8 cellular contexts compared by ENCODE assay signal in genomic region chr14:33848706-33849454, GRCh38.
A peak's percentile ranks its signal among the peaks of the same experiment; 100 is the strongest.
DNase-seq lines count a peak whose midpoint lies in the region; ATAC-seq and TF ChIP-seq lines count a peak whose summit lies in the region.

No MANE protein-coding gene starts in this region.

- no peaks in the 10 kb centered on the region for H4K20me1 ChIP-seq in smooth muscle cell (ENCODE audit: low read depth)

- H3K4me3 ChIP-seq in AG04449 (ENCODE audit: low read depth, low read length) (no peak overlapping the region), smooth muscle cell (no peak overlapping the region)

- H3F3A ChIP-seq in smooth muscle cell (ENCODE audit: low read depth): no peaks in the 10 kb centered on the region

- no peak overlapping the region for H2AFZ ChIP-seq in smooth muscle cell (ENCODE audit: low read depth)

- no peaks in the 10 kb centered on the region for H3K36me3 ChIP-seq in smooth muscle cell (ENCODE audit: low read depth)

- in situ Hi-C loops in GM13976 (cut with MboI; ENCODE audit: low sequenced_read_pairs, unreplicated experiment): loop anchor here (10.0 kb wide), 1 partner anchor 376 kb away; no protein-coding TSS in a partner anchor

- CTCF ChIA-PET in AG04449 (lab: Yijun Ruan, JAX): interaction anchor here (1.0 to 6.7 kb wide), 13 partner anchors 8 to 474 kb away, joined by 3 to 71 read pairs (median 4); no protein-coding TSS in a partner anchor

- H3K4me1 ChIP-seq in smooth muscle cell (ENCODE audit: low read depth): peaks cover 8% of the 10 kb centered on the region

- 40% methylated on average over 8 of the region's 8 CpGs for WGBS in smooth muscle cell (ENCODE audit: low lambda C conversion rate)

- no peak for DNase-seq in AG04449 (ENCODE audit: low read depth, low spot score)
- DNase-seq in GM13976 (ENCODE audit: low spot score): peak; percentile 42
- peak; percentile 85 for DNase-seq in NCI-H2196 (lab: John Stamatoyannopoulos, UW; ENCODE audit: unreplicated experiment)
- DNase-seq in amygdala (lab: John Stamatoyannopoulos, UW): peak in 47 of 56 donors; percentile 5 to 83 (median 49)
- peak in 36 of 51 donors; percentile 14 to 84 (median 55) for DNase-seq in hypothalamus (lab: John Stamatoyannopoulos, UW)
- DNase-seq in smooth muscle cell (lab: John Stamatoyannopoulos, UW; ENCODE audit: unreplicated experiment): peak; percentile 13

- no peaks in the 10 kb centered on the region for H3K9me3 ChIP-seq in smooth muscle cell (replicated peaks; ENCODE audit: low read depth)

- no peak overlapping the region for H3K4me2 ChIP-seq in smooth muscle cell

- no peak overlapping the region for H3K9ac ChIP-seq in smooth muscle cell (ENCODE audit: low read depth)

- POLR2A ChIA-PET in AG04449 (lab: Yijun Ruan, JAX): no interaction called here

- H3K79me2 ChIP-seq in smooth muscle cell (ENCODE audit: low read depth): no peaks in the 10 kb centered on the region

- H3K27ac ChIP-seq in smooth muscle cell (ENCODE audit: low read depth): no peak overlapping the region

- H3K27me3 ChIP-seq in smooth muscle cell (ENCODE audit: low read depth): no peaks in the 10 kb centered on the region

- TF ChIP-seq CTCF in AG04449 (IDR thresholded peaks at IDR 0.05; ENCODE audit: insufficient read depth, low read length, missing control alignments): peak; percentile 58
- peak; percentile 68 for TF ChIP-seq CTCF in GM13976 (IDR thresholded peaks at IDR 0.05; ENCODE audit: borderline replicate concordance, control extremely low read depth, extremely low read depth, insufficient read depth, missing control alignments)
- peak; percentile 70 for TF ChIP-seq CTCF in smooth muscle cell (IDR thresholded peaks at IDR 0.05; ENCODE audit: borderline replicate concordance, insufficient read depth, poor library complexity, severe bottlenecking)

- ATAC-seq in HG02678 (IDR thresholded peaks at IDR 0.05; ENCODE audit: unreplicated experiment): no peak
- ATAC-seq in GM21367 (IDR thresholded peaks at IDR 0.05; ENCODE audit: unreplicated experiment): no peak
